ENCODE assay signal across 1 cellular context in genomic region chr10:14468726-14469125, GRCh38.
TF ChIP-seq lines count a peak whose summit lies in the region.

No MANE protein-coding gene starts in this region.

TF ChIP-seq in IMR-90, 13 proteins besides CTCF, POLR2A, EP300 and RAD21 (continued from another document):
- no peak for TF ChIP-seq CEBPB (IDR thresholded peaks at IDR 0.05; ENCODE audit: low read depth, low read length)
- no peak for TF ChIP-seq CHD1 (IDR thresholded peaks at IDR 0.05; ENCODE audit: low read depth, low read length)
- TF ChIP-seq USF2 (IDR thresholded peaks at IDR 0.05; ENCODE audit: low read depth, low read length), result no peak
TF ChIP-seq in IMR-90: peak in this region for 0.
